ENCODE assay signal across 8 cellular contexts in the genomic region with DNA sequence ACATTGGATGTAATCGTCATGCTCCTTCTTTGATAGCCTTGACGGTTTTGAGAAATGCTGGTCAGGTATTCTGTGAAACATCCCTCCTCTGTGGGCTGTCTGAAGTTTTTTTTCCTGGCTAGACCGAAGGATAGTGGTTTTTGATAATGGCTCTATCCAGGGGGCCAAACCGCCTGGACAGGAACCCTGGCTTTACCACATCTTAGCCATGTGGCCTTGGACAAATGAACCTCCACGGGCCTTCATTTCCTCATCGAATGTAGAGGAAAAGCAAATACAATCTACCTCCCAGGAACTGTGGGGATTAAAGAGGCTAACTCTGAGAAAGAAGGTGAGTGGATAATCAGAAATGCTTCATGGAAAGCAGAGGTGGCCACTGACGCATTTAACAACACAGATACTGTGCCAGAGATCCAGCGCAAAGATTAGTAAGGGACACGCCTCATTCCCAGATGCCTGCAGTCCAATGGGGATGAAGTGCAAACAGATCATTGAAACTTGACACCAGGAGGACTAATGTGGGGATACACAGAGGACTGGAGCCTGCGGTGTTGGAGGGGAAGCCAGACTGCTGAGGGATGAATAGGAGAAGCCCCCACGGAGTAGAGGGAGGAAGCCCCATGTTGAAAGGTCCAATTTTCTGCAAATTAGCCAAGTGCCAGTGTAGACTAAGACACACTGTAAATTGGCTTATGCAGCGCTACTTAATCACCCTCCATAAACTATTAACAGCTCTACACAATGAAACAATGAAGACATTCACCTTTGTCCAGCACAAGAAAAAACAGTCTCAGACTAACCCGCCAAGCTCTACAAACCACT. TPM values are rescaled to one million over a fixed set of nuclear protein-coding genes. Genes with fewer than 3 reads are reported as not detected.
DNase-seq lines count a peak whose midpoint lies in the region; TF ChIP-seq lines count a peak whose summit lies in the region.

No MANE protein-coding gene starts in this region.

- no peak overlapping the region for H2AFZ ChIP-seq in osteoblast (ENCODE audit: low read length)

- DNase-seq in GM04504 (ENCODE audit: low read depth) = peak; percentile 86
- DNase-seq in NCI-H510A treated with DMSO at 0.1 percent for 48 hours (lab: John Stamatoyannopoulos, UW) = peak; percentile 97
- DNase-seq in osteoblast (ENCODE audit: insufficient read length, low spot score, missing footprints) = peak; percentile 78
- no peak for DNase-seq in activated CD8-positive, alpha-beta memory T cell treated with anti-CD3 and anti-CD28 coated beads, Interleukin-2, amount 50 U/mL, for 48 hours
- no peak for DNase-seq in erythroblast (lab: John Stamatoyannopoulos, UW)
- DNase-seq in activated CD4-positive, alpha-beta T cell treated with anti-CD3 and anti-CD28 coated beads, Interleukin-2, amount 50 U/mL, for 1 hour = no peak
- no peak for DNase-seq in stimulated activated CD8-positive, alpha-beta memory T cell treated with anti-CD3 and anti-CD28 coated beads, Interleukin-4, amount 100 ng/mL, for 48 hours

- TF ChIP-seq POLR2A in erythroblast (IDR thresholded peaks at IDR 0.05; ENCODE audit: low read length) = no peak

- TF ChIP-seq CTCF in osteoblast (IDR thresholded peaks at IDR 0.05; ENCODE audit: extremely low read depth, low read depth, low read length) = no peak

- H3K4me2 ChIP-seq in osteoblast (ENCODE audit: insufficient read depth, low read length) = peak overlapping the region; percentile 66

- H3K27me3 ChIP-seq in duodenal mucosa (ENCODE audit: control insufficient read depth in 1 of 2, insufficient read depth in 2 of 2, low read length in 2 of 2) = no peaks in the 10 kb centered on the region
- H3K27me3 ChIP-seq in osteoblast (ENCODE audit: insufficient read depth, low read length) = no peaks in the 10 kb centered on the region

- H3K36me3 ChIP-seq in duodenal mucosa (ENCODE audit: control insufficient read depth in 1 of 2, insufficient read depth in 2 of 2, low read length in 2 of 2) (no peaks in the 10 kb centered on the region), osteoblast (ENCODE audit: insufficient read depth, low read length) (no peaks in the 10 kb centered on the region)

- H3K79me2 ChIP-seq in osteoblast (ENCODE audit: insufficient read depth, low read length) = peaks cover 98% of the 10 kb centered on the region

- H3K9me3 ChIP-seq in duodenal mucosa (ENCODE audit: control insufficient read depth in 1 of 2, low read length in 2 of 2) (no peaks in the 10 kb centered on the region), osteoblast (ENCODE audit: low read depth, low read length) (no peaks in the 10 kb centered on the region)

- H3K4me1 ChIP-seq in duodenal mucosa (ENCODE audit: control insufficient read depth in 1 of 2, insufficient read depth in 2 of 2, low read length in 2 of 2) (peaks cover 56 to 60% of the 10 kb centered on the region in 2 donors), osteoblast (ENCODE audit: insufficient read depth, low read length) (peaks cover 49% of the 10 kb centered on the region)

- H3K4me3 ChIP-seq in duodenal mucosa (ENCODE audit: low read depth in 1 of 2, low read length in 2 of 2) (peak overlapping the region; percentile 41 to 45), osteoblast (ENCODE audit: insufficient read depth, low read length) (peak overlapping the region; percentile 12)

- peak overlapping the region; percentile 69 for H3K27ac ChIP-seq in duodenal mucosa (ENCODE audit: low read depth, low read length)
- peak overlapping the region; percentile 80 for H3K27ac ChIP-seq in osteoblast (ENCODE audit: low read depth, low read length)

- H3K9ac ChIP-seq in duodenal mucosa (ENCODE audit: low read depth in 1 of 2, low read length in 2 of 2) = peak overlapping the region; percentile 52 to 55

- H4K20me1 ChIP-seq in osteoblast (ENCODE audit: insufficient read depth, low read length) = peaks cover 38% of the 10 kb centered on the region

RNA-seq across cellular contexts. Expression of a gene that starts 41.6 kb away (rescaled TPM):
- 40.9 and 43.6 TPM in 2 replicates for total RNA-seq in osteoblast

Comparison
In these comparisons a context has a peak if more than half of its experiments do, and no peak if none do; other contexts are left out.
1. DNase-seq: peak in GM04504 (single experiment), NCI-H510A treated with DMSO at 0.1 percent for 48 hours (single experiment) and osteoblast (single experiment); none in activated CD8-positive, alpha-beta memory T cell treated with anti-CD3 and anti-CD28 coated beads, Interleukin-2, amount 50 U/mL, for 48 hours (single experiment), erythroblast (0 of 2), activated CD4-positive, alpha-beta T cell treated with anti-CD3 and anti-CD28 coated beads, Interleukin-2, amount 50 U/mL, for 1 hour (single experiment) and stimulated activated CD8-positive, alpha-beta memory T cell treated with anti-CD3 and anti-CD28 coated beads, Interleukin-4, amount 100 ng/mL, for 48 hours (single experiment).